8 cellular contexts compared by ENCODE assay signal in the genomic region with DNA sequence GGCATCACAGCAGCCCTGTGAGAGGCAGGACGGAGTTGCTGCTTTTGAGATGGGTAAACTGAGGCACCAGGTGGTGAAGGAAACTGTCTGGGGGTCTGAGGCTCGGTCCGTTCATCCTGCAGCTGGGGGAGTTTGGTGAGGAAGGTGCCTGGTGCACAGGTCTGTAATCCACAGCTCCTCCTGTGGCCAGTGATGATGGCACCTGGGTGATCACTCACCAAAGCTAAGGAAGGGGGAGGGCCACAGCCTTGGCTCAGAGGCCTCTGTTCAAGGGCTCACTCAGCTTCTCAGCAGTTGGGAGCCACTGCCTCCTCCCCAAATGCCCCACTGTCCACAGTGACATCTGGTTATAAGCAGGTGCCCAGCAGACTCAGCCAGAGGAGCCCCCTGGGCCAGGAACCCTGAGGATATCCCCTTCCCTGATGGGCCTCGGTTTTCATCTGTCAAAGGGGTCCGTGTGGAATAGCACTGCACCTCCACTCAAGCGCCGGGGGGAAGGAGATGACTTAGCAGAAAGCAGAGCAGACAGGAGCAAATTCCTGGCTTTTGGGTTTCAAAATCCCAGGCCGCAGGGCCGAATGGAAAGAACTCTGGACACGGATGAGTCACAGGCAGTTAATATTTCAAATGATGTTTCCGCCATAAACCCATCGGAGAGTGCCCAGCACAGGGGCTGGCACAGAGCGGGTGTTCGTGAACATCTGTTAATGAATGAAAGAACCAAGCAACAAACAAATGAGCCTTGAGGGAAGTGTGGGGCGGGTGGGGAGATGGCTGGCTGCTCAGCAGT.
A peak's percentile ranks its signal among the peaks of the same experiment; 100 is the strongest.
DNase-seq lines count a peak whose midpoint lies in the region; ATAC-seq and TF ChIP-seq lines count a peak whose summit lies in the region.

No MANE protein-coding gene starts in this region.

- H3K9me3 ChIP-seq in GM23248 (ENCODE audit: low read depth): no peaks in the 10 kb centered on the region
- no peaks in the 10 kb centered on the region for H3K9me3 ChIP-seq in WERI-Rb-1 (ENCODE audit: severe bottlenecking)

- H3K36me3 ChIP-seq in GM23248 (ENCODE audit: low read depth) (no peaks in the 10 kb centered on the region), WERI-Rb-1 (no peaks in the 10 kb centered on the region)

- ATAC-seq in HG02678 (IDR thresholded peaks at IDR 0.05; ENCODE audit: unreplicated experiment) (no peak), HG02884 (IDR thresholded peaks at IDR 0.05; ENCODE audit: unreplicated experiment) (no peak), HG03108 (IDR thresholded peaks at IDR 0.05; ENCODE audit: unreplicated experiment) (no peak)

- peak overlapping the region; percentile 76 for H2AFZ ChIP-seq in GM23248

- H3K4me1 ChIP-seq in GM23248 (ENCODE audit: insufficient read depth): peaks cover 34% of the 10 kb centered on the region

- H3F3A ChIP-seq in GM23248 (ENCODE audit: insufficient read depth): peaks cover 11% of the 10 kb centered on the region

- peak overlapping the region; percentile 82 for H3K9ac ChIP-seq in GM23248

- DNase-seq in A172 (ENCODE audit: low spot score) (peak; percentile 80), GM23248 (peak; percentile 98), WERI-Rb-1 (peak; percentile 65), islet precursor cell (peak; percentile 77)
- DNase-seq in effector CD8-positive, alpha-beta T cell (lab: John Stamatoyannopoulos, UW): no peak

- H4K20me1 ChIP-seq in GM23248 (ENCODE audit: insufficient read depth): no peaks in the 10 kb centered on the region

- TF ChIP-seq CTCF in WERI-Rb-1 (IDR thresholded peaks at IDR 0.05; ENCODE audit: low read depth, low read length): peak; percentile 67

- WGBS in GM23248 (ENCODE audit: low coverage in 1 of 2, low lambda C conversion rate in 2 of 2, missing lambda C conversion rate in 2 of 2), 2 experiments: 17 to 19% methylated on average over 15 of the region's 15 CpGs

- no peaks in the 10 kb centered on the region for H3K79me2 ChIP-seq in GM23248 (ENCODE audit: insufficient read depth)

- H3K9me2 ChIP-seq in GM23248 (ENCODE audit: insufficient read depth): no peaks in the 10 kb centered on the region

- peak overlapping the region; percentile 70 for H3K4me2 ChIP-seq in GM23248 (ENCODE audit: unreplicated experiment)

- H3K27me3 ChIP-seq in GM23248 (replicated peaks; ENCODE audit: insufficient read depth) (no peaks in the 10 kb centered on the region), WERI-Rb-1 (ENCODE audit: insufficient read depth, low read depth, severe bottlenecking) (no peaks in the 10 kb centered on the region)

- peak overlapping the region; percentile 34; the same call in 1 of the 2 replicates for H3K4me3 ChIP-seq in GM23248
- no peak overlapping the region for H3K4me3 ChIP-seq in WERI-Rb-1 (ENCODE audit: low read depth, low read length)

- H3K27ac ChIP-seq in GM23248: peak overlapping the region; percentile 98
- no peak overlapping the region for H3K27ac ChIP-seq in WERI-Rb-1

- in situ Hi-C loops in GM23248 (cut with MboI): no loop called here
